ENCODE assay signal across 8 cellular contexts in the genomic region with DNA sequence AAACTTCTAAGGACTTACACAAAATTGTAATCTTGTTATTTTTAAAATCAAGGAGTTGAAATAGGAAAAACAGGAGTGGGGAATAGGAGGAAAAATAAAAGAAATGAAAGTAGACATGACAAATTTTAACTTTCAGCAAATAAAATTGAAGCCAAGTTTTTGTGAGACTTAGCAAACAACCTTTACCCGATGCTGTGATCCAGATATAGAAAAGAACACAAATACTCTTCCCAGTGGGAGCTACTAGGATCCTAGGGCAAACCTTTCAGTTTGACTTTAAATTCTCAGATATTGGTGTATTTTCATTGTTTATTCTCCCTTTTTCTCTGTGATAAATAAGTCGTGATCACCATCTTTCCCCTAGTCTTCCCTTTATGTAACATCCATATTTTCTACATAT.
"Had no signal": no experiment of that assay in that cellular context is flagged by ENCODE, and none has a peak within 500 bp of the region (broad histone marks: within the 10 kb centered on the region; RNA-seq: fewer than 3 reads in every experiment).

No MANE protein-coding gene starts in this region.

- H3K4me3 Mint-ChIP-seq: GM23338, H9 had no signal

- H3K4me3 ChIP-seq: GM23338, K562 had no signal

- H3K4me2 ChIP-seq: GM23338 had no signal

- ATAC-seq: GM23338, K562 had no signal

- H3K4me1 Mint-ChIP-seq: GM23338 had no signal

- H3K27ac Mint-ChIP-seq: GM23338, H9 had no signal

- FAIRE-seq: H1, H54, HTR-8/SVneo, K562 had no signal

- DNase-seq: H9, HCEC 1CT, KG1 had no signal

- H2AFZ ChIP-seq: GM23338 had no signal
